Comparison of ENCODE assay signal across 11 cellular contexts in the genomic region with DNA sequence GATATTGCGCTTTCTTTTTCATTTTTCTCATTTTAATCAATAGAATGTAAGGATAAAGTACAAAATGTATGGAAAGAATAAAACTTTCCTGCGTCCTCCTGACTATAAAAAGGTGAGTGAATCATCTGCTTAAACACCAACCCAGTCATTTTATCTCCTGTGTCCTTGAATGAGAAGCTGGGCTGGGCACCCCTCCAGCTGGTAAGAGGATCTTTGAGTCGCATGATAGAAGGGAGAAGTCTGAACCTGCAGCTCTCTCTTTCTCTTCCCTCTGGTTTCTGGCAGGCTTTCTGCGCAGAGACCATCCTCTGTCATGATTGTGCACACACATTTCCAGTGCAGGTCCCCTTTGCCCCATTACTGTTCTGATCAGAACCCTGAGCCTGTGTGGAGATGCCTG. TPM values are rescaled to one million over a fixed set of nuclear protein-coding genes. Genes with fewer than 3 reads are reported as not detected.
DNase-seq lines count a peak whose midpoint lies in the region; ATAC-seq and TF ChIP-seq lines count a peak whose summit lies in the region.
"Had no signal": no experiment of that assay in that cellular context is flagged by ENCODE, and none has a peak within 500 bp of the region (broad histone marks: within the 10 kb centered on the region; RNA-seq: fewer than 3 reads in every experiment).

No MANE protein-coding gene starts in this region.

- 36 to 46% (median 37%) methylated on average over 4 of the region's 4 CpGs for WGBS in ovary, 3 donors

- peaks cover 13% of the 10 kb centered on the region; the same call in 2 of the 3 replicates for H3K9me3 Mint-ChIP-seq in GM23338
- peaks cover 0 to 3% (median 0%) of the 10 kb centered on the region in 9 donors for H3K9me3 Mint-ChIP-seq in naive thymus-derived CD8-positive, alpha-beta T cell

- no peaks in the 10 kb centered on the region for H3F3A ChIP-seq in GM23338 (replicated peaks; ENCODE audit: low read depth)

- H3K4me2 ChIP-seq in GM23338 = no peak overlapping the region

- H3K4me1 ChIP-seq in GM23338 (ENCODE audit: insufficient read depth) (no peaks in the 10 kb centered on the region; the same call in 1 of the 2 replicates), ovary (ENCODE audit: insufficient read depth) (peaks cover 5% of the 10 kb centered on the region)

- peak overlapping the region; percentile 63; the same call in 1 of the 2 replicates for H2AFZ ChIP-seq in GM23338

- TF ChIP-seq CTCF in GM23338 (conservative IDR thresholded peaks at IDR 0.05; ENCODE audit: low read depth in 2 of 2) (no peak), choroid plexus epithelial cell (conservative IDR thresholded peaks at IDR 0.05; ENCODE audit: low read depth, low read length) (no peak), ovary (IDR thresholded peaks at IDR 0.05) (no peak)

- 0 out of 2 replicates have a peak, but pooled peaks cover 3% of the 10 kb centered on the region for H3K9me2 ChIP-seq in GM23338 (ENCODE audit: insufficient read depth)

- TF ChIP-seq POLR2A in ovary (IDR thresholded peaks at IDR 0.05) = no peak

- H3K27me3 ChIP-seq in GM23338 (ENCODE audit: insufficient read depth) = no peaks in the 10 kb centered on the region
- H3K27me3 ChIP-seq in ovary = no peaks in the 10 kb centered on the region
- H3K27me3 ChIP-seq: upper lobe of left lung had no signal

- POLR2A ChIA-PET in naive thymus-derived CD8-positive, alpha-beta T cell (lab: Charles Lee) = interaction anchor here (0.6 kb wide), 1 partner anchor 28 kb away, joined by 3 read pairs; a partner anchor contains a TSS

- no peaks in the 10 kb centered on the region for H3K79me2 ChIP-seq in GM23338 (replicated peaks; ENCODE audit: insufficient read depth)

- DNase-seq in GM23338 (ENCODE audit: low spot score) (no peak), NCI-H2171 (lab: John Stamatoyannopoulos, UW) (peak; percentile 30), choroid plexus epithelial cell (ENCODE audit: low read depth) (peak; percentile 26), ovary (peak in 3 of 5 donors; percentile 18 to 43 (median 34)), COLO829 (ENCODE audit: low spot score) (no peak), OCI-M2 (lab: John Stamatoyannopoulos, UW; ENCODE audit: unreplicated experiment) (no peak)
- DNase-seq in naive thymus-derived CD8-positive, alpha-beta T cell = no peak
- DNase-seq: activated naive CD8-positive, alpha-beta T cell treated with anti-CD3 and anti-CD28 coated beads, Interleukin-2, amount 10 ng/mL, durations not matched to agents 7 days and 5 days; DND-41 had no signal

- intact Hi-C loops in ovary (cut with DNase I) = no loop called here

- TF ChIP-seq EP300 in ovary (IDR thresholded peaks at IDR 0.05) = no peak

- no peaks in the 10 kb centered on the region for H3K36me3 ChIP-seq in GM23338 (ENCODE audit: insufficient read depth)
- no peaks in the 10 kb centered on the region for H3K36me3 ChIP-seq in ovary
- H3K36me3 ChIP-seq: upper lobe of left lung had no signal

- H3K9me3 ChIP-seq in ovary = no peaks in the 10 kb centered on the region
- H3K9me3 ChIP-seq: upper lobe of left lung had no signal

- no peak overlapping the region for H3K4me3 Mint-ChIP-seq in GM23338
- no peak overlapping the region for H3K4me3 Mint-ChIP-seq in naive thymus-derived CD8-positive, alpha-beta T cell
- H3K4me3 Mint-ChIP-seq: activated naive CD8-positive, alpha-beta T cell treated with anti-CD3 and anti-CD28 coated beads, Interleukin-2, amount 10 ng/mL, durations not matched to agents 7 days and 5 days had no signal

- peaks cover 4% of the 10 kb centered on the region; the same call in 1 of the 3 replicates for H3K36me3 Mint-ChIP-seq in GM23338 (ENCODE audit: low read depth)
- peaks cover 0 to 10% (median 0%) of the 10 kb centered on the region in 3 donors for H3K36me3 Mint-ChIP-seq in naive thymus-derived CD8-positive, alpha-beta T cell

- no peak overlapping the region for H3K27ac ChIP-seq in GM23338 (ENCODE audit: low read depth)
- H3K27ac ChIP-seq in ovary = no peak overlapping the region
- H3K27ac ChIP-seq: upper lobe of left lung had no signal

- ATAC-seq in GM23338 = no peak
- ATAC-seq in HG03457 (IDR thresholded peaks at IDR 0.05; ENCODE audit: unreplicated experiment) = no peak
- no peak for ATAC-seq in naive thymus-derived CD8-positive, alpha-beta T cell

- H3K27ac Mint-ChIP-seq in GM23338 = no peak overlapping the region
- H3K27ac Mint-ChIP-seq in naive thymus-derived CD8-positive, alpha-beta T cell = peak overlapping the region in 2 of 10 donors; percentile 7 to 21
- H3K27ac Mint-ChIP-seq: activated naive CD8-positive, alpha-beta T cell treated with anti-CD3 and anti-CD28 coated beads, Interleukin-2, amount 10 ng/mL, durations not matched to agents 7 days and 5 days had no signal

- H3K4me1 Mint-ChIP-seq in GM23338 = peaks cover 2% of the 10 kb centered on the region; the same call in 1 of the 3 replicates
- H3K4me1 Mint-ChIP-seq in naive thymus-derived CD8-positive, alpha-beta T cell = peaks cover 4 to 25% (median 11%) of the 10 kb centered on the region in 4 donors

- no peaks in the 10 kb centered on the region for H4K20me1 ChIP-seq in GM23338 (replicated peaks; ENCODE audit: insufficient read depth)

- H3K27me3 Mint-ChIP-seq in GM23338 (ENCODE audit: insufficient read depth, low read depth, poor library complexity) = peaks cover 2% of the 10 kb centered on the region
- H3K27me3 Mint-ChIP-seq in naive thymus-derived CD8-positive, alpha-beta T cell = peaks cover 0 to 2% (median 0%) of the 10 kb centered on the region in 5 donors

- H3K4me3 ChIP-seq in GM23338 = no peak overlapping the region
- H3K4me3 ChIP-seq in choroid plexus epithelial cell (ENCODE audit: low read depth, low read length) = no peak overlapping the region
- no peak overlapping the region for H3K4me3 ChIP-seq in ovary
- H3K4me3 ChIP-seq: upper lobe of left lung had no signal

TF ChIP-seq in GM23338, 12 proteins besides CTCF, POLR2A, EP300 and RAD21 (continues in another document):
- TF ChIP-seq NANOG (IDR thresholded peaks at IDR 0.05; ENCODE audit: borderline replicate concordance) = no peak
- TF ChIP-seq CREB1 (CRISPR knock-in tag; IDR thresholded peaks at IDR 0.05; ENCODE audit: low read depth) = no peak
- no peak for TF ChIP-seq ZNF114 (CRISPR knock-in tag; IDR thresholded peaks at IDR 0.05)
- TF ChIP-seq EZH2 (IDR thresholded peaks at IDR 0.05; ENCODE audit: low read depth, unreplicated experiment) = no peak

RNA-seq across cellular contexts. Expression of a gene that starts 28.3 kb away (rescaled TPM):
- 57.4 and 62.1 TPM in 2 replicates for total RNA-seq in GM23338 (2014; rRNA removed; shearing (Covaris generic))
- 89.9 and 98.1 TPM in 2 replicates for polyA plus RNA-seq in GM23338 (2016; fragmentation: Nextera tagmentation; extraction: Ambion mirVana)
- 10 to 100 TPM; 24.3 to 47.3 (median 43.3) TPM for total RNA-seq in ovary
- polyA plus RNA-seq in ovary = 10 to 100 TPM; 34.0 to 53.6 TPM
- 10 to 100 TPM; 57.4 to 58.0 TPM for total RNA-seq in naive thymus-derived CD8-positive, alpha-beta T cell
- polyA plus RNA-seq in naive thymus-derived CD8-positive, alpha-beta T cell = 10 to 100 TPM; 20.2 to 33.4 (median 27.2) TPM

Comparison
In these comparisons a context has a peak if more than half of its experiments do, and no peak if none do; other contexts are left out.
1. DNase-seq: peak in NCI-H2171 (single experiment), choroid plexus epithelial cell (single experiment) and ovary (3 of 5); none in GM23338 (single experiment), COLO829 (single experiment), OCI-M2 (single experiment) and naive thymus-derived CD8-positive, alpha-beta T cell (0 of 10).